ENCODE assay signal across 15 cellular contexts in genomic region chr3:174168538-174169254, GRCh38.
"Had no signal": no experiment of that assay in that cellular context is flagged by ENCODE, and none has a peak within 500 bp of the region (broad histone marks: within the 10 kb centered on the region; RNA-seq: fewer than 3 reads in every experiment).

No MANE protein-coding gene starts in this region.

- H3K27me3 ChIP-seq: body of pancreas had no signal

- H3K4me3 ChIP-seq: body of pancreas had no signal

- H3K27ac ChIP-seq: body of pancreas had no signal

- H3K27me3 Mint-ChIP-seq: activated B cell treated with CpG ODN at 0.5 μM for 24 hours; dendritic cell treated with granulocyte-macrophage colony-stimulating factor and Interleukin-4, amounts not matched to agents 40 ng/mL and 50 ng/mL, for 4 days; effector memory CD8-positive, alpha-beta T cell had no signal

- H3K4me1 ChIP-seq: body of pancreas had no signal

- ATAC-seq: activated naive CD4-positive, alpha-beta T cell treated with anti-CD3 and anti-CD28 coated beads, Interleukin-2, amount 50 U/mL, for 72 hours; body of pancreas; effector memory CD8-positive, alpha-beta T cell; left colon; naive thymus-derived CD8-positive, alpha-beta T cell; right cardiac atrium had no signal

- H3K4me1 Mint-ChIP-seq: activated B cell treated with CpG ODN at 0.5 μM for 24 hours; immature natural killer cell; naive thymus-derived CD8-positive, alpha-beta T cell had no signal

- H3K36me3 Mint-ChIP-seq: immature natural killer cell; naive thymus-derived CD8-positive, alpha-beta T cell had no signal

- H3K27ac Mint-ChIP-seq: activated B cell treated with CpG ODN at 0.5 μM for 24 hours; activated naive CD4-positive, alpha-beta T cell treated with anti-CD3 and anti-CD28 coated beads, Interleukin-2, amount 50 U/mL, for 72 hours; dendritic cell treated with granulocyte-macrophage colony-stimulating factor and Interleukin-4, amounts not matched to agents 40 ng/mL and 50 ng/mL, for 4 days; effector memory CD8-positive, alpha-beta T cell; immature natural killer cell had no signal

- H3K4me3 Mint-ChIP-seq: activated B cell treated with CpG ODN at 0.5 μM for 24 hours; dendritic cell treated with granulocyte-macrophage colony-stimulating factor and Interleukin-4, amounts not matched to agents 40 ng/mL and 50 ng/mL, for 4 days; effector memory CD8-positive, alpha-beta T cell; immature natural killer cell; naive thymus-derived CD8-positive, alpha-beta T cell had no signal

- DNase-seq: activated B cell treated with CpG ODN at 0.5 μM for 24 hours; activated CD4-positive, alpha-beta T cell treated with anti-CD3 and anti-CD28 coated beads, Interleukin-2, amount 50 U/mL, for 1 hour; activated T-cell treated with anti-CD3 and anti-CD28 coated beads, Interleukin-2, amount 50 U/mL, for 1 hour; amniotic stem cell; body of pancreas; cerebellar nuclear complex; effector memory CD8-positive, alpha-beta T cell; immature natural killer cell; left colon; naive thymus-derived CD8-positive, alpha-beta T cell; nucleus accumbens; small intestine had no signal
